In the genomic region with DNA sequence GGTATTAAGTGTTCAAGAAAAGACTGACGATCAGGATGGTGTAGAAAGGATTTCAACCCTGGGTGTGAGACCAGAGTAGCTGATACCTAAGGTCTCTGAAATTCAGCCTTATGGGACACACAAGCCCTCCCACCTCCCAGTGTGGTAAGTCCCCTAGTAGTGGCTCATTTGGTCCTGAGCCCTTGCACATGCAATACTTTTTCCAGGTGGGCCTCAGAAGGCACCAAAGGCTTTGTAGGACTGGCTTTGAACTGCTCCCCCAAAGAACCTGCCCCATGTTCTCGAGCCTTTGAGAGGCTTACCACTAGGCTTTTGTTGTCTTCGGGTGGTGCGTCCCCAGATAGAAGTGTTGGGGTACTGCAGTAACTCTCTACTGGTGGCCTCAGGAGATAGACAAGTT, we compare ENCODE assay signal across 28 cellular contexts. TPM values are rescaled to one million over a fixed set of nuclear protein-coding genes. Genes with fewer than 3 reads are reported as not detected.
"Had no signal": no experiment of that assay in that cellular context is flagged by ENCODE, and none has a peak within 500 bp of the region (broad histone marks: within the 10 kb centered on the region; RNA-seq: fewer than 3 reads in every experiment).

No MANE protein-coding gene starts in this region.

- H3K36me3 ChIP-seq: ascending aorta had no signal

- H3K4me3 Mint-ChIP-seq: activated T-helper 1 cell treated with anti-CD3 and anti-CD28 coated beads, Interleukin-12 subunit alpha, Interleukin-12 subunit beta, Interleukin-2, Interleukin-4 antibody, amounts not matched to agents 30 ng/mL and 10 ng/mL and 1 ng/mL, durations not matched to agents 14 hours and 24 hours and 36 hours; T-cell had no signal

- H3K27me3 ChIP-seq: ascending aorta, body of pancreas had no signal

- H3K27ac ChIP-seq: ascending aorta, body of pancreas, SK-N-MC, VCaP had no signal

- H3K4me3 ChIP-seq: ascending aorta, body of pancreas, SK-N-MC had no signal

- H3K9me3 ChIP-seq: ascending aorta, body of pancreas had no signal

- H3K27me3 Mint-ChIP-seq: T-cell had no signal

- H3K27ac Mint-ChIP-seq: activated T-helper 1 cell treated with anti-CD3 and anti-CD28 coated beads, Interleukin-12 subunit alpha, Interleukin-12 subunit beta, Interleukin-2, Interleukin-4 antibody, amounts not matched to agents 30 ng/mL and 10 ng/mL and 1 ng/mL, durations not matched to agents 14 hours and 24 hours and 36 hours had no signal

- DNase-seq: activated CD4-positive, alpha-beta T cell treated with anti-CD3 and anti-CD28 coated beads for 4 hours; activated CD4-positive, CD25-positive, alpha-beta regulatory T cell; activated gamma-delta T cell; amniotic stem cell; body of pancreas; central memory CD4-positive, alpha-beta T cell; Karpas-422; MM.1S; NCI-H1105; NCI-H1436; NCI-H1694 treated with DMSO at 0.1 percent for 48 hours; NCI-H2029 treated with DMSO at 0.1 percent for 48 hours; NCI-H345; NCI-H510A; NCI-H526 treated with DMSO at 0.1 percent for 48 hours; NCI-H82; RPMI8226; T-cell had no signal

- ATAC-seq: body of pancreas, Panc1, Right ventricle myocardium inferior, T-cell had no signal

- H3K4me1 ChIP-seq: ascending aorta, body of pancreas had no signal

- H3K36me3 Mint-ChIP-seq: T-cell had no signal

RNA-seq across cellular contexts. Expression of a gene that starts 0.8 kb away (rescaled TPM):
- total RNA-seq: ascending aorta; body of pancreas; bronchial epithelial cell; chondrocyte; OCI-LY7; Right ventricle myocardium inferior; T-cell; T-helper 2 cell treated with Interferon-gamma antibody and Interleukin-4, amounts not matched to agents 100 ng/mL and 5 ng/mL, for 36 hours had no signal

RNA-seq across cellular contexts. Expression of a gene that starts 15.4 kb away (rescaled TPM):
- total RNA-seq: bronchial epithelial cell, chondrocyte, OCI-LY7 had no signal
